Comparison of ENCODE assay signal across 8 cellular contexts in genomic region chr12:31324845-31325523, GRCh38. TPM values are rescaled to one million over a fixed set of nuclear protein-coding genes. Genes with fewer than 3 reads are reported as not detected.
A peak's percentile ranks its signal among the peaks of the same experiment; 100 is the strongest.
DNase-seq lines count a peak whose midpoint lies in the region; ATAC-seq and TF ChIP-seq lines count a peak whose summit lies in the region.

No MANE protein-coding gene starts in this region.

- H3K4me2 ChIP-seq in OCI-LY3 (ENCODE audit: low read length): peak overlapping the region; percentile 90

- H3K4me1 ChIP-seq in OCI-LY3 (ENCODE audit: low read length): peaks cover 32% of the 10 kb centered on the region

- peaks cover 66% of the 10 kb centered on the region for H3K79me2 ChIP-seq in OCI-LY3 (ENCODE audit: low read length)

- peaks cover 14% of the 10 kb centered on the region for H3K36me3 ChIP-seq in OCI-LY3 (replicated peaks; ENCODE audit: low read depth, low read length)

- H3K27me3 ChIP-seq in OCI-LY3 (ENCODE audit: low read depth, low read length): no peaks in the 10 kb centered on the region

- H2AFZ ChIP-seq in OCI-LY3 (ENCODE audit: low read depth, low read length): no peak overlapping the region

- peak overlapping the region; percentile 100 for H3K4me3 Mint-ChIP-seq in nephron progenitor cell
- peak overlapping the region; percentile 88 to 90 for H3K4me3 Mint-ChIP-seq in stimulated activated naive CD8-positive, alpha-beta T cell treated with anti-CD3 and anti-CD28 coated beads, Interleukin-15, amount 100 ng/mL, for 72 hours

- no peaks in the 10 kb centered on the region for H3K27me3 Mint-ChIP-seq in nephron progenitor cell (ENCODE audit: low read depth, poor library complexity)
- no peaks in the 10 kb centered on the region for H3K27me3 Mint-ChIP-seq in stimulated activated naive CD8-positive, alpha-beta T cell treated with anti-CD3 and anti-CD28 coated beads, Interleukin-15, amount 100 ng/mL, for 72 hours

- H3K4me3 ChIP-seq in OCI-LY3 (ENCODE audit: low read length): peak overlapping the region; percentile 94
- peak overlapping the region; percentile 95 for H3K4me3 ChIP-seq in fibroblast of mammary gland (ENCODE audit: control insufficient read depth, low read depth, low read length)

- H3K9me3 ChIP-seq in OCI-LY3 (ENCODE audit: insufficient read depth, low read length): no peaks in the 10 kb centered on the region

- peaks cover 46% of the 10 kb centered on the region for H3K4me1 Mint-ChIP-seq in nephron progenitor cell
- peaks cover 48% of the 10 kb centered on the region for H3K4me1 Mint-ChIP-seq in stimulated activated naive CD8-positive, alpha-beta T cell treated with anti-CD3 and anti-CD28 coated beads, Interleukin-15, amount 100 ng/mL, for 72 hours

- in situ Hi-C loops in G401 (cut with HindIII; ENCODE audit: low sequenced_read_pairs): no loop called here

- peaks cover 36% of the 10 kb centered on the region for H4K20me1 ChIP-seq in OCI-LY3 (ENCODE audit: insufficient read depth, low read length)

- H3K9ac ChIP-seq in OCI-LY3 (ENCODE audit: low read length): peak overlapping the region; percentile 98

- ATAC-seq in HG02943 (IDR thresholded peaks at IDR 0.05; ENCODE audit: low read depth, unreplicated experiment) (peak; percentile 8), HG03039 (IDR thresholded peaks at IDR 0.05; ENCODE audit: unreplicated experiment) (no peak)
- no peak for ATAC-seq in stimulated activated naive CD8-positive, alpha-beta T cell treated with anti-CD3 and anti-CD28 coated beads, Interleukin-15, amount 100 ng/mL, for 72 hours

- H3K27ac ChIP-seq in OCI-LY3 (ENCODE audit: low read length): peak overlapping the region; percentile 84

- peak overlapping the region; percentile 100 for H3K27ac Mint-ChIP-seq in nephron progenitor cell
- H3K27ac Mint-ChIP-seq in stimulated activated naive CD8-positive, alpha-beta T cell treated with anti-CD3 and anti-CD28 coated beads, Interleukin-15, amount 100 ng/mL, for 72 hours: peak overlapping the region; percentile 96 to 98

- TF ChIP-seq CTCF in OCI-LY3 (IDR thresholded peaks at IDR 0.05; ENCODE audit: low read depth, low read length) (no peak; the same call in 1 of the 2 replicates), fibroblast of mammary gland (conservative IDR thresholded peaks at IDR 0.05; ENCODE audit: control insufficient read depth, insufficient read depth, low read depth, low read length) (no peak), nephron progenitor cell (IDR thresholded peaks at IDR 0.05) (no peak)

- DNase-seq in G401 (ENCODE audit: low spot score) (peak; percentile 40), activated T-helper 1 cell treated with Interleukin-2 at 50 U/mL for 16 hours (ENCODE audit: low read depth) (peak; percentile 13), fibroblast of mammary gland (ENCODE audit: low read depth) (peak; percentile 56), nephron progenitor cell (peak; percentile 46)
- DNase-seq in stimulated activated naive CD8-positive, alpha-beta T cell treated with anti-CD3 and anti-CD28 coated beads, Interleukin-15, amount 100 ng/mL, for 72 hours: peak; percentile 55 to 58

- H3K36me3 Mint-ChIP-seq in nephron progenitor cell (ENCODE audit: low read depth): peaks cover 4% of the 10 kb centered on the region

- no peaks in the 10 kb centered on the region for H3K9me3 Mint-ChIP-seq in nephron progenitor cell
- no peaks in the 10 kb centered on the region for H3K9me3 Mint-ChIP-seq in stimulated activated naive CD8-positive, alpha-beta T cell treated with anti-CD3 and anti-CD28 coated beads, Interleukin-15, amount 100 ng/mL, for 72 hours

RNA-seq across cellular contexts. Expression of gene SINHCAF, which starts 1.0 kb away (rescaled TPM):
- 119 and 211 TPM in 2 replicates for total RNA-seq in G401 (2014; rRNA removed; shearing (Covaris generic))
